21 cellular contexts compared by ENCODE assay signal in genomic region chr7:1953199-1954190, GRCh38.
A peak's percentile ranks its signal among the peaks of the same experiment; 100 is the strongest.
DNase-seq lines count a peak whose midpoint lies in the region; ATAC-seq, FAIRE-seq and TF ChIP-seq lines count a peak whose summit lies in the region.
"Had no signal": no experiment of that assay in that cellular context is flagged by ENCODE, and none has a peak within 500 bp of the region (broad histone marks: within the 10 kb centered on the region; RNA-seq: fewer than 3 reads in every experiment).

No MANE protein-coding gene starts in this region.

- POLR2A ChIA-PET in HepG2 (lab: Yijun Ruan, JAX): no interaction called here

- H3K4me3 ChIP-seq in right lobe of liver (no peak overlapping the region), HepG2 (replicated peaks in 1 of 3; ENCODE audit: insufficient read depth in 1 of 3, low read depth in 2 of 3, low read length in 3 of 3) (no peak overlapping the region), kidney (ENCODE audit: low read length in 2 of 2) (no peak overlapping the region)
- H3K4me3 ChIP-seq: GM12878 had no signal

- no peak for FAIRE-seq in HepG2 (lab: Jason Lieb, UNC)
- no peak for FAIRE-seq in kidney (lab: Jason Lieb, UNC)
- FAIRE-seq: A204.1, GM12878 had no signal

- TF ChIP-seq RAD21 in HepG2 (CRISPR knock-in tag; IDR thresholded peaks at IDR 0.05): no peak

- H4K20me1 ChIP-seq in HepG2 (ENCODE audit: insufficient read depth, low read length): no peaks in the 10 kb centered on the region

- no peak overlapping the region for H3K9ac ChIP-seq in HepG2 (ENCODE audit: insufficient read depth, low read depth, low read length)
- H3K9ac ChIP-seq in kidney (ENCODE audit: low read length in 2 of 2): no peak overlapping the region

- ATAC-seq in right lobe of liver (no peak), HepG2 (no peak)
- ATAC-seq: GM12878 had no signal

- H3K79me2 ChIP-seq in HepG2 (ENCODE audit: insufficient read depth, low read length): no peaks in the 10 kb centered on the region

- no peaks in the 10 kb centered on the region for H3K4me1 ChIP-seq in right lobe of liver
- no peaks in the 10 kb centered on the region for H3K4me1 ChIP-seq in HepG2 (ENCODE audit: insufficient read depth, low read length)
- peaks cover 0 to 2% of the 10 kb centered on the region in 2 donors for H3K4me1 ChIP-seq in kidney (ENCODE audit: control insufficient read depth in 1 of 2, insufficient read depth in 1 of 2, low read depth in 1 of 2, low read length in 2 of 2)

- TF ChIP-seq POLR2A in right lobe of liver (IDR thresholded peaks at IDR 0.05) (no peak), HepG2 (IDR thresholded peaks at IDR 0.05; ENCODE audit: insufficient read depth in 1 of 2, low read depth in 2 of 2, low read length in 2 of 2) (no peak)

- 87% methylated on average over 12 of the region's 45 CpGs for WGBS in right lobe of liver (ENCODE audit: insufficient coverage, low coverage, low lambda C conversion rate, missing lambda C conversion rate)
- WGBS in HepG2 (ENCODE audit: low lambda C conversion rate): 95% methylated on average over 38 of the region's 45 CpGs

- no peak overlapping the region for H2AFZ ChIP-seq in HepG2 (ENCODE audit: low read length)

- H3K27ac ChIP-seq in right lobe of liver (no peak overlapping the region), HepG2 (ENCODE audit: extremely low read length, insufficient read depth, low read length) (no peak overlapping the region), kidney (ENCODE audit: low read depth in 2 of 2, low read length in 2 of 2) (no peak overlapping the region)

- CTCF ChIA-PET in HepG2 (lab: Yijun Ruan, JAX; ENCODE audit: low intra/inter-chr PET ratio, low total read pairs): no interaction called here

- intact Hi-C loops in right lobe of liver (cut with DNase I) (no loop called here), HepG2 (cut with micrococcal nuclease; ENCODE audit: unreplicated experiment) (no loop called here), kidney (cut with DNase I) (no loop called here), posterior vena cava (cut with DNase I) (no loop called here)

- H3K9me3 ChIP-seq in right lobe of liver (no peaks in the 10 kb centered on the region), HepG2 (ENCODE audit: low read length) (no peaks in the 10 kb centered on the region), kidney (ENCODE audit: control insufficient read depth in 1 of 2, low read length in 2 of 2) (no peaks in the 10 kb centered on the region)
- H3K9me3 ChIP-seq: BE2C had no signal

- no peak overlapping the region for H3K4me2 ChIP-seq in HepG2 (ENCODE audit: low read depth, low read length)

- BruUV-seq in HepG2 (replicated peaks; lab: Mats Ljungman, UMichigan): no TSS peak

- in situ Hi-C loops in HepG2 (cut with HindIII; ENCODE audit: extremely low pct_ligation_motif_present, low pct_unique_long_range_greater_than_20kb): no loop called here

- TF ChIP-seq EP300 in HepG2 (IDR thresholded peaks at IDR 0.05; ENCODE audit: low read depth in 2 of 2, low read length in 2 of 2) (no peak), HepG2 (CRISPR knock-in tag; IDR thresholded peaks at IDR 0.05; ENCODE audit: borderline replicate concordance) (no peak)

- DNase-seq in right lobe of liver (peak in 2 of 3 donors; percentile 10 to 53), HepG2 (ENCODE audit: low spot score) (no peak), kidney (peak; percentile 72), posterior vena cava (ENCODE audit: low spot score) (peak; percentile 71), HPDE6-E6E7 (ENCODE audit: extremely low spot score) (no peak), NCI-H748 (lab: John Stamatoyannopoulos, UW; ENCODE audit: unreplicated experiment) (no peak), dedifferentiated amniotic fluid mesenchymal stem cell (ENCODE audit: extremely low spot score) (no peak)
- DNase-seq: ACHN; BE2C; C1 segment of cervical spinal cord; CD4-positive, CD25-positive, alpha-beta regulatory T cell; CD8-positive, alpha-beta memory T cell; COR-L47; DMS 273 treated with DMSO at 0.1 percent for 48 hours; DMS53; DND-41; EL; GOT3; H9 had no signal

- H3K36me3 ChIP-seq in right lobe of liver (no peaks in the 10 kb centered on the region), HepG2 (replicated peaks in 1 of 2; ENCODE audit: control insufficient read depth in 1 of 2, insufficient read depth in 2 of 2, low read length in 2 of 2) (peaks cover 2 to 15% of the 10 kb centered on the region in 2 experiments; a peak in 2 of 5 replicates), kidney (ENCODE audit: control insufficient read depth in 1 of 2, insufficient read depth in 2 of 2, low read length in 2 of 2) (no peaks in the 10 kb centered on the region)
- H3K36me3 ChIP-seq: BE2C had no signal

- H3K27me3 ChIP-seq in right lobe of liver (no peaks in the 10 kb centered on the region), HepG2 (ENCODE audit: control insufficient read depth in 1 of 2, insufficient read depth in 2 of 2, low read length in 2 of 2) (no peaks in the 10 kb centered on the region)
- H3K27me3 ChIP-seq: BE2C had no signal

- TF ChIP-seq CTCF in right lobe of liver (IDR thresholded peaks at IDR 0.05): no peak
- no peak for TF ChIP-seq CTCF in HepG2 (CRISPR knock-in tag; IDR thresholded peaks at IDR 0.05)
- no peak for TF ChIP-seq CTCF in kidney (IDR thresholded peaks at IDR 0.05; ENCODE audit: borderline replicate concordance, extremely low read depth, insufficient read depth)

TF ChIP-seq in HepG2, 621 proteins besides CTCF, POLR2A, EP300 and RAD21:
- TF ChIP-seq MTA3 (CRISPR knock-in tag; IDR thresholded peaks at IDR 0.05) (no peak), SP4 (CRISPR knock-in tag; IDR thresholded peaks at IDR 0.05) (no peak), ZNF660 (CRISPR knock-in tag; IDR thresholded peaks at IDR 0.05; ENCODE audit: borderline replicate concordance, low read depth) (no peak), MZF1 (CRISPR knock-in tag; IDR thresholded peaks at IDR 0.05; ENCODE audit: borderline replicate concordance) (no peak), SRSF9 (IDR thresholded peaks at IDR 0.05; ENCODE audit: borderline replicate concordance, insufficient read depth, low read depth, low read length, poor library complexity, severe bottlenecking) (no peak), ARNT (IDR thresholded peaks at IDR 0.05) (no peak), RFX1 (IDR thresholded peaks at IDR 0.05) (no peak), EZH2 (conservative IDR thresholded peaks at IDR 0.05; ENCODE audit: low read depth, low read length) (no peak), ZNF839 (CRISPR knock-in tag; IDR thresholded peaks at IDR 0.05; ENCODE audit: borderline replicate concordance) (no peak)
- TF ChIP-seq, protein P1, sequence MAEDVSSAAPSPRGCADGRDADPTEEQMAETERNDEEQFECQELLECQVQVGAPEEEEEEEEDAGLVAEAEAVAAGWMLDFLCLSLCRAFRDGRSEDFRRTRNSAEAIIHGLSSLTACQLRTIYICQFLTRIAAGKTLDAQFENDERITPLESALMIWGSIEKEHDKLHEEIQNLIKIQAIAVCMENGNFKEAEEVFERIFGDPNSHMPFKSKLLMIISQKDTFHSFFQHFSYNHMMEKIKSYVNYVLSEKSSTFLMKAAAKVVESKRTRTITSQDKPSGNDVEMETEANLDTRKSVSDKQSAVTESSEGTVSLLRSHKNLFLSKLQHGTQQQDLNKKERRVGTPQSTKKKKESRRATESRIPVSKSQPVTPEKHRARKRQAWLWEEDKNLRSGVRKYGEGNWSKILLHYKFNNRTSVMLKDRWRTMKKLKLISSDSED (CRISPR knock-in tag; IDR thresholded peaks at IDR 0.05): no peak

Comparison
In these comparisons a context has a peak if more than half of its experiments do, and no peak if none do; other contexts are left out.
1. DNase-seq: peak in right lobe of liver (2 of 3), kidney (single experiment) and posterior vena cava (single experiment); none in HepG2 (single experiment), HPDE6-E6E7 (single experiment), NCI-H748 (single experiment) and dedifferentiated amniotic fluid mesenchymal stem cell (single experiment).